1 cellular context compared by ENCODE assay signal in the genomic region with DNA sequence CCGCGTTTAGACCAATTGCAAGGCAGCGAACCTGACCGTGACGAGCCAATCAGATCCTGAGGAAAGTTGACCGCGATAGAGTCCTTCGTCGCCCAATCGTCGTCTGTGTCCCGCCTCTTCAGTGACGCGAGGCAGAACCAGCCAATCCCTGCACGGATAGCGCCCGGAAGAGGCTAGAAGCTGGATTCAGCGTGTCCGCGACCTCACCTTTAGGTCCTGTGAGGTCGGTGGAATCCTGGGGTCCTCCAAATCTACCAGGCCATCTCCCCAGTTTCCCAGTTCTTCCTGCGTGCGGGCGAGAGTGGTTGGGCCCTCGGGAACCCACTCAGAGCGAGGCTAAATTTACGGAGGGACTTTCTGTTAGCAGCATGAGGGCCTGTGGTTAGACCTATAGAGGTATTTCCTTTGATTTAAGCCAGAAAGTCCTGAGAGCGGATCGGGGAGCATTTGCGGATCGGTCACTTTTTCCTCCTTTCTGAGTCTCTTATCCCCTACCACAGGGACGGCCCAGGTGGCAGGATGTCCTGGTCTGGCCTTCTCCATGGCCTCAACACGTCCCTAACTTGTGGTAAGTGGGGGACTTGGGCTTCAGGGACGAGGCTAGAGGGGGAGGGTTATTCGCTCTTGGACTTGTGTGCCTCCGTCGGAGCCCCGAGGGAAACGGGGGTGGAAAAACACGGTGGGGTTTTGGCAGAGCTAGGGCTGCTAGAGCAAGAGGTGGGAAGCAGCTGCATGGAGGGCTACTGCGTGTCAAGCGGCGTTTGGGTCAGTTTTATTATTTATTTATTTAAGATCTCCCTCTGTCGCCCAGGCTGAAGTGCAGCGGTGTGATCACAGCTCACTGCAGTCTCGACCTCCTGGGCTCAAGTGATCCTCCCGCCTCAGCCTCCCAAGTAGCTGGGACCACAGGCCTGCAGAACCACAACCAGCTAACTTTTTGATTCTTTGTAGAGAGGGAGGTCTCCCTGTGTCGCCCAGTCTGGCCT.
TF ChIP-seq lines count a peak whose summit lies in the region.

A gene (plus strand): TSS at position 169 of the 986 bp plus-strand sequence. CDS start 351 bp downstream, at position 520.

TF ChIP-seq in HepG2, 621 proteins besides CTCF, POLR2A, EP300 and RAD21 (continued from another document and continues in another):
- TF ChIP-seq DMAP1 (CRISPR knock-in tag; IDR thresholded peaks at IDR 0.05) = peak; percentile 71; the same call in 1 of the 2 replicates
- no peak for TF ChIP-seq DNMT3B (CRISPR knock-in tag; conservative IDR thresholded peaks at IDR 0.05)
- no peak for TF ChIP-seq ZNF672 (CRISPR knock-in tag; IDR thresholded peaks at IDR 0.05)
- no peak; the same call in 1 of the 2 replicates for TF ChIP-seq JUN (CRISPR knock-in tag; IDR thresholded peaks at IDR 0.05)
- TF ChIP-seq, protein P1, sequence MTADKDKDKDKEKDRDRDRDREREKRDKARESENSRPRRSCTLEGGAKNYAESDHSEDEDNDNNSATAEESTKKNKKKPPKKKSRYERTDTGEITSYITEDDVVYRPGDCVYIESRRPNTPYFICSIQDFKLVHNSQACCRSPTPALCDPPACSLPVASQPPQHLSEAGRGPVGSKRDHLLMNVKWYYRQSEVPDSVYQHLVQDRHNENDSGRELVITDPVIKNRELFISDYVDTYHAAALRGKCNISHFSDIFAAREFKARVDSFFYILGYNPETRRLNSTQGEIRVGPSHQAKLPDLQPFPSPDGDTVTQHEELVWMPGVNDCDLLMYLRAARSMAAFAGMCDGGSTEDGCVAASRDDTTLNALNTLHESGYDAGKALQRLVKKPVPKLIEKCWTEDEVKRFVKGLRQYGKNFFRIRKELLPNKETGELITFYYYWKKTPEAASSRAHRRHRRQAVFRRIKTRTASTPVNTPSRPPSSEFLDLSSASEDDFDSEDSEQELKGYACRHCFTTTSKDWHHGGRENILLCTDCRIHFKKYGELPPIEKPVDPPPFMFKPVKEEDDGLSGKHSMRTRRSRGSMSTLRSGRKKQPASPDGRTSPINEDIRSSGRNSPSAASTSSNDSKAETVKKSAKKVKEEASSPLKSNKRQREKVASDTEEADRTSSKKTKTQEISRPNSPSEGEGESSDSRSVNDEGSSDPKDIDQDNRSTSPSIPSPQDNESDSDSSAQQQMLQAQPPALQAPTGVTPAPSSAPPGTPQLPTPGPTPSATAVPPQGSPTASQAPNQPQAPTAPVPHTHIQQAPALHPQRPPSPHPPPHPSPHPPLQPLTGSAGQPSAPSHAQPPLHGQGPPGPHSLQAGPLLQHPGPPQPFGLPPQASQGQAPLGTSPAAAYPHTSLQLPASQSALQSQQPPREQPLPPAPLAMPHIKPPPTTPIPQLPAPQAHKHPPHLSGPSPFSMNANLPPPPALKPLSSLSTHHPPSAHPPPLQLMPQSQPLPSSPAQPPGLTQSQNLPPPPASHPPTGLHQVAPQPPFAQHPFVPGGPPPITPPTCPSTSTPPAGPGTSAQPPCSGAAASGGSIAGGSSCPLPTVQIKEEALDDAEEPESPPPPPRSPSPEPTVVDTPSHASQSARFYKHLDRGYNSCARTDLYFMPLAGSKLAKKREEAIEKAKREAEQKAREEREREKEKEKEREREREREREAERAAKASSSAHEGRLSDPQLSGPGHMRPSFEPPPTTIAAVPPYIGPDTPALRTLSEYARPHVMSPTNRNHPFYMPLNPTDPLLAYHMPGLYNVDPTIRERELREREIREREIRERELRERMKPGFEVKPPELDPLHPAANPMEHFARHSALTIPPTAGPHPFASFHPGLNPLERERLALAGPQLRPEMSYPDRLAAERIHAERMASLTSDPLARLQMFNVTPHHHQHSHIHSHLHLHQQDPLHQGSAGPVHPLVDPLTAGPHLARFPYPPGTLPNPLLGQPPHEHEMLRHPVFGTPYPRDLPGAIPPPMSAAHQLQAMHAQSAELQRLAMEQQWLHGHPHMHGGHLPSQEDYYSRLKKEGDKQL (CRISPR knock-in tag; IDR thresholded peaks at IDR 0.05; ENCODE audit: low read depth) = no peak
- no peak for TF ChIP-seq ZNF547 (CRISPR knock-in tag; IDR thresholded peaks at IDR 0.05)
- peak; percentile 36; the same call in 1 of the 2 replicates for TF ChIP-seq RARA (CRISPR knock-in tag; IDR thresholded peaks at IDR 0.05)
- TF ChIP-seq ZFY (CRISPR knock-in tag; IDR thresholded peaks at IDR 0.05) = peak; percentile 80
- no peak for TF ChIP-seq NR3C1 (CRISPR knock-in tag; IDR thresholded peaks at IDR 0.05)
- TF ChIP-seq, protein P2, sequence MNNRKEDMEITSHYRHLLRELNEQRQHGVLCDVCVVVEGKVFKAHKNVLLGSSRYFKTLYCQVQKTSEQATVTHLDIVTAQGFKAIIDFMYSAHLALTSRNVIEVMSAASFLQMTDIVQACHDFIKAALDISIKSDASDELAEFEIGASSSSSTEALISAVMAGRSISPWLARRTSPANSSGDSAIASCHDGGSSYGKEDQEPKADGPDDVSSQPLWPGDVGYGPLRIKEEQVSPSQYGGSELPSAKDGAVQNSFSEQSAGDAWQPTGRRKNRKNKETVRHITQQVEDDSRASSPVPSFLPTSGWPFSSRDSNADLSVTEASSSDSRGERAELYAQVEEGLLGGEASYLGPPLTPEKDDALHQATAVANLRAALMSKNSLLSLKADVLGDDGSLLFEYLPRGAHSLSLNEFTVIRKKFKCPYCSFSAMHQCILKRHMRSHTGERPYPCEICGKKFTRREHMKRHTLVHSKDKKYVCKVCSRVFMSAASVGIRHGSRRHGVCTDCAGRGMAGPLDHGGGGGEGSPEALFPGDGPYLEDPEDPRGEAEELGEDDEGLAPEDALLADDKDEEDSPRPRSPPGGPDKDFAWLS (CRISPR knock-in tag; IDR thresholded peaks at IDR 0.05; ENCODE audit: borderline replicate concordance) = no peak
- TF ChIP-seq, protein P3, sequence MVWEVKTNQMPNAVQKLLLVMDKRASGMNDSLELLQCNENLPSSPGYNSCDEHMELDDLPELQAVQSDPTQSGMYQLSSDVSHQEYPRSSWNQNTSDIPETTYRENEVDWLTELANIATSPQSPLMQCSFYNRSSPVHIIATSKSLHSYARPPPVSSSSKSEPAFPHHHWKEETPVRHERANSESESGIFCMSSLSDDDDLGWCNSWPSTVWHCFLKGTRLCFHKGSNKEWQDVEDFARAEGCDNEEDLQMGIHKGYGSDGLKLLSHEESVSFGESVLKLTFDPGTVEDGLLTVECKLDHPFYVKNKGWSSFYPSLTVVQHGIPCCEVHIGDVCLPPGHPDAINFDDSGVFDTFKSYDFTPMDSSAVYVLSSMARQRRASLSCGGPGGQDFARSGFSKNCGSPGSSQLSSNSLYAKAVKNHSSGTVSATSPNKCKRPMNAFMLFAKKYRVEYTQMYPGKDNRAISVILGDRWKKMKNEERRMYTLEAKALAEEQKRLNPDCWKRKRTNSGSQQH (CRISPR knock-in tag; IDR thresholded peaks at IDR 0.05; ENCODE audit: low read depth) = 0 out of 2 replicates have a peak, but pooled peaks have one; percentile 6
- TF ChIP-seq, protein P4, sequence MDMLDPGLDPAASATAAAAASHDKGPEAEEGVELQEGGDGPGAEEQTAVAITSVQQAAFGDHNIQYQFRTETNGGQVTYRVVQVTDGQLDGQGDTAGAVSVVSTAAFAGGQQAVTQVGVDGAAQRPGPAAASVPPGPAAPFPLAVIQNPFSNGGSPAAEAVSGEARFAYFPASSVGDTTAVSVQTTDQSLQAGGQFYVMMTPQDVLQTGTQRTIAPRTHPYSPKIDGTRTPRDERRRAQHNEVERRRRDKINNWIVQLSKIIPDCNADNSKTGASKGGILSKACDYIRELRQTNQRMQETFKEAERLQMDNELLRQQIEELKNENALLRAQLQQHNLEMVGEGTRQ (IDR thresholded peaks at IDR 0.05; ENCODE audit: low read depth, low read length) = peak; percentile 33; the same call in 1 of the 2 replicates
- TF ChIP-seq, protein P4 (CRISPR knock-in tag; IDR thresholded peaks at IDR 0.05; ENCODE audit: borderline replicate concordance) = no peak
- TF ChIP-seq ZNF766 (CRISPR knock-in tag; IDR thresholded peaks at IDR 0.05; ENCODE audit: borderline replicate concordance) = peak; percentile 25; the same call in 1 of the 2 replicates
- peak; percentile 73 for TF ChIP-seq ZFX (CRISPR knock-in tag; IDR thresholded peaks at IDR 0.05; ENCODE audit: low read depth)
- TF ChIP-seq SKI (IDR thresholded peaks at IDR 0.05; ENCODE audit: partially characterized antibody) = no peak
- TF ChIP-seq POLR2AphosphoS5 (IDR thresholded peaks at IDR 0.05; ENCODE audit: low read depth, low read length) = peak; percentile 92
- no peak for TF ChIP-seq SPEN (CRISPR knock-in tag; IDR thresholded peaks at IDR 0.05; ENCODE audit: low read depth)
- peak; percentile 88; the same call in 1 of the 2 replicates for TF ChIP-seq SIN3A (IDR thresholded peaks at IDR 0.05; ENCODE audit: borderline replicate concordance, low read depth, low read length)
- TF ChIP-seq RELA (CRISPR knock-in tag; IDR thresholded peaks at IDR 0.05) = no peak
- no peak for TF ChIP-seq ZFP36L1 (CRISPR knock-in tag; IDR thresholded peaks at IDR 0.05)
- no peak for TF ChIP-seq ZNF703 (CRISPR knock-in tag; IDR thresholded peaks at IDR 0.05; ENCODE audit: borderline replicate concordance)
- TF ChIP-seq SAP130 (CRISPR knock-in tag; IDR thresholded peaks at IDR 0.05; ENCODE audit: low read depth) = peak; percentile 88
- TF ChIP-seq, protein P5, sequence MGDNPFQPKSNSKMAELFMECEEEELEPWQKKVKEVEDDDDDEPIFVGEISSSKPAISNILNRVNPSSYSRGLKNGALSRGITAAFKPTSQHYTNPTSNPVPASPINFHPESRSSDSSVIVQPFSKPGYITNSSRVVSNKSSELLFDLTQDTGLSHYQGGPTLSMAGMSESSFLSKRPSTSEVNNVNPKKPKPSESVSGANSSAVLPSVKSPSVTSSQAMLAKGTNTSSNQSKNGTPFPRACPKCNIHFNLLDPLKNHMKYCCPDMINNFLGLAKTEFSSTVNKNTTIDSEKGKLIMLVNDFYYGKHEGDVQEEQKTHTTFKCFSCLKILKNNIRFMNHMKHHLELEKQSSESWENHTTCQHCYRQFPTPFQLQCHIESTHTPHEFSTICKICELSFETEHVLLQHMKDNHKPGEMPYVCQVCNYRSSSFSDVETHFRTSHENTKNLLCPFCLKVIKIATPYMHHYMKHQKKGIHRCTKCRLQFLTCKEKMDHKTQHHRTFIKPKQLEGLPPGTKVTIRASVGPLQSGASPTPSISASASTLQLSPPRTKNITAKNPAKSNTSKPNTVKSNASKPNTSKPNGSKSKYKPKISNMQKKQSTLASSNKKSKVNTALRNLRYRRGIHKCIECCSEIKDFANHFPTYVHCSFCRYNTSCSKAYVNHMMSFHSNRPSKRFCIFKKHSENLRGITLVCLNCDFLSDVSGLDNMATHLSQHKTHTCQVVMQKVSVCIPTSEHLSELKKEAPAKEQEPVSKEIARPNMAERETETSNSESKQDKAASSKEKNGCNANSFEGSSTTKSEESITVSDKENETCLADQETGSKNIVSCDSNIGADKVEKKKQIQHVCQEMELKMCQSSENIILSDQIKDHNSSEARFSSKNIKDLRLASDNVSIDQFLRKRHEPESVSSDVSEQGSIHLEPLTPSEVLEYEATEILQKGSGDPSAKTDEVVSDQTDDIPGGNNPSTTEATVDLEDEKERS (CRISPR knock-in tag; IDR thresholded peaks at IDR 0.05) = peak; percentile 27; the same call in 1 of the 2 replicates
- TF ChIP-seq, protein P6, sequence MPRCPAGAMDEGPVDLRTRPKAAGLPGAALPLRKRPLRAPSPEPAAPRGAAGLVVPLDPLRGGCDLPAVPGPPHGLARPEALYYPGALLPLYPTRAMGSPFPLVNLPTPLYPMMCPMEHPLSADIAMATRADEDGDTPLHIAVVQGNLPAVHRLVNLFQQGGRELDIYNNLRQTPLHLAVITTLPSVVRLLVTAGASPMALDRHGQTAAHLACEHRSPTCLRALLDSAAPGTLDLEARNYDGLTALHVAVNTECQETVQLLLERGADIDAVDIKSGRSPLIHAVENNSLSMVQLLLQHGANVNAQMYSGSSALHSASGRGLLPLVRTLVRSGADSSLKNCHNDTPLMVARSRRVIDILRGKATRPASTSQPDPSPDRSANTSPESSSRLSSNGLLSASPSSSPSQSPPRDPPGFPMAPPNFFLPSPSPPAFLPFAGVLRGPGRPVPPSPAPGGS (CRISPR knock-in tag; IDR thresholded peaks at IDR 0.05) = 0 out of 2 replicates have a peak, but pooled peaks have one; percentile 19
- TF ChIP-seq, protein P7, sequence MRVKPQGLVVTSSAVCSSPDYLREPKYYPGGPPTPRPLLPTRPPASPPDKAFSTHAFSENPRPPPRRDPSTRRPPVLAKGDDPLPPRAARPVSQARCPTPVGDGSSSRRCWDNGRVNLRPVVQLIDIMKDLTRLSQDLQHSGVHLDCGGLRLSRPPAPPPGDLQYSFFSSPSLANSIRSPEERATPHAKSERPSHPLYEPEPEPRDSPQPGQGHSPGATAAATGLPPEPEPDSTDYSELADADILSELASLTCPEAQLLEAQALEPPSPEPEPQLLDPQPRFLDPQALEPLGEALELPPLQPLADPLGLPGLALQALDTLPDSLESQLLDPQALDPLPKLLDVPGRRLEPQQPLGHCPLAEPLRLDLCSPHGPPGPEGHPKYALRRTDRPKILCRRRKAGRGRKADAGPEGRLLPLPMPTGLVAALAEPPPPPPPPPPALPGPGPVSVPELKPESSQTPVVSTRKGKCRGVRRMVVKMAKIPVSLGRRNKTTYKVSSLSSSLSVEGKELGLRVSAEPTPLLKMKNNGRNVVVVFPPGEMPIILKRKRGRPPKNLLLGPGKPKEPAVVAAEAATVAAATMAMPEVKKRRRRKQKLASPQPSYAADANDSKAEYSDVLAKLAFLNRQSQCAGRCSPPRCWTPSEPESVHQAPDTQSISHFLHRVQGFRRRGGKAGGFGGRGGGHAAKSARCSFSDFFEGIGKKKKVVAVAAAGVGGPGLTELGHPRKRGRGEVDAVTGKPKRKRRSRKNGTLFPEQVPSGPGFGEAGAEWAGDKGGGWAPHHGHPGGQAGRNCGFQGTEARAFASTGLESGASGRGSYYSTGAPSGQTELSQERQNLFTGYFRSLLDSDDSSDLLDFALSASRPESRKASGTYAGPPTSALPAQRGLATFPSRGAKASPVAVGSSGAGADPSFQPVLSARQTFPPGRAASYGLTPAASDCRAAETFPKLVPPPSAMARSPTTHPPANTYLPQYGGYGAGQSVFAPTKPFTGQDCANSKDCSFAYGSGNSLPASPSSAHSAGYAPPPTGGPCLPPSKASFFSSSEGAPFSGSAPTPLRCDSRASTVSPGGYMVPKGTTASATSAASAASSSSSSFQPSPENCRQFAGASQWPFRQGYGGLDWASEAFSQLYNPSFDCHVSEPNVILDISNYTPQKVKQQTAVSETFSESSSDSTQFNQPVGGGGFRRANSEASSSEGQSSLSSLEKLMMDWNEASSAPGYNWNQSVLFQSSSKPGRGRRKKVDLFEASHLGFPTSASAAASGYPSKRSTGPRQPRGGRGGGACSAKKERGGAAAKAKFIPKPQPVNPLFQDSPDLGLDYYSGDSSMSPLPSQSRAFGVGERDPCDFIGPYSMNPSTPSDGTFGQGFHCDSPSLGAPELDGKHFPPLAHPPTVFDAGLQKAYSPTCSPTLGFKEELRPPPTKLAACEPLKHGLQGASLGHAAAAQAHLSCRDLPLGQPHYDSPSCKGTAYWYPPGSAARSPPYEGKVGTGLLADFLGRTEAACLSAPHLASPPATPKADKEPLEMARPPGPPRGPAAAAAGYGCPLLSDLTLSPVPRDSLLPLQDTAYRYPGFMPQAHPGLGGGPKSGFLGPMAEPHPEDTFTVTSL (CRISPR knock-in tag; IDR thresholded peaks at IDR 0.05; ENCODE audit: borderline replicate concordance) = no peak
- peak; percentile 58; the same call in 1 of the 2 replicates for TF ChIP-seq NFKB2 (CRISPR knock-in tag; IDR thresholded peaks at IDR 0.05; ENCODE audit: borderline replicate concordance)
- no peak for TF ChIP-seq CCAR2 (optimal IDR thresholded peaks at IDR 0.05; ENCODE audit: low read depth, low read length)
- TF ChIP-seq GABPB1 (CRISPR knock-in tag; IDR thresholded peaks at IDR 0.05) = peak; percentile 88
- peak; percentile 66; the same call in 1 of the 2 replicates for TF ChIP-seq ADNP (CRISPR knock-in tag; IDR thresholded peaks at IDR 0.05)
